8 cellular contexts compared by ENCODE assay signal in genomic region chr1:65068202-65069011, GRCh38.
DNase-seq lines count a peak whose midpoint lies in the region; ATAC-seq, FAIRE-seq and TF ChIP-seq lines count a peak whose summit lies in the region.

No MANE protein-coding gene starts in this region.

- H3K79me2 ChIP-seq in astrocyte (ENCODE audit: insufficient read depth, low read length): no peaks in the 10 kb centered on the region
- no peaks in the 10 kb centered on the region for H3K79me2 ChIP-seq in smooth muscle cell (ENCODE audit: low read depth)

- peak overlapping the region; percentile 87 to 97 (median 94) for H3K4me3 Mint-ChIP-seq in CD8-positive, alpha-beta memory T cell
- H3K4me3 Mint-ChIP-seq in astrocyte (ENCODE audit: unreplicated experiment): peak overlapping the region; percentile 83
- H3K4me3 Mint-ChIP-seq in immature natural killer cell: peak overlapping the region; percentile 92 to 99 (median 96)

- peaks cover 4% of the 10 kb centered on the region for H3F3A ChIP-seq in smooth muscle cell (ENCODE audit: low read depth)

- CTCF ChIA-PET in CD8-positive, alpha-beta memory T cell (lab: Charles Lee): no interaction called here

- H3K4me1 ChIP-seq in CD8-positive, alpha-beta memory T cell (ENCODE audit: insufficient read depth, low read length): peaks cover 38% of the 10 kb centered on the region
- H3K4me1 ChIP-seq in astrocyte (ENCODE audit: insufficient read depth, low read length) (no peaks in the 10 kb centered on the region), smooth muscle cell (ENCODE audit: low read depth) (no peaks in the 10 kb centered on the region)

- H3K36me3 Mint-ChIP-seq in CD8-positive, alpha-beta memory T cell: peaks cover 0 to 21% (median 0%) of the 10 kb centered on the region in 3 donors
- H3K36me3 Mint-ChIP-seq in astrocyte (ENCODE audit: low read depth, unreplicated experiment): no peaks in the 10 kb centered on the region
- peaks cover 0 to 4% (median 0%) of the 10 kb centered on the region in 3 donors for H3K36me3 Mint-ChIP-seq in immature natural killer cell

- peak; percentile 16 for ATAC-seq in GM19452 (IDR thresholded peaks at IDR 0.05; ENCODE audit: unreplicated experiment)
- ATAC-seq in HG03457 (IDR thresholded peaks at IDR 0.05; ENCODE audit: unreplicated experiment): no peak

- H3K9me3 Mint-ChIP-seq in CD8-positive, alpha-beta memory T cell: no peaks in the 10 kb centered on the region
- H3K9me3 Mint-ChIP-seq in astrocyte (ENCODE audit: unreplicated experiment) (no peaks in the 10 kb centered on the region), immature natural killer cell (no peaks in the 10 kb centered on the region)

- no peaks in the 10 kb centered on the region for H3K27me3 ChIP-seq in CD8-positive, alpha-beta memory T cell (ENCODE audit: insufficient read depth, low read length, poor library complexity, severe bottlenecking)
- H3K27me3 ChIP-seq in astrocyte (ENCODE audit: insufficient read depth, low read length) (peaks cover 4% of the 10 kb centered on the region), smooth muscle cell (ENCODE audit: low read depth) (peaks cover 24% of the 10 kb centered on the region)

- H3K4me2 ChIP-seq in astrocyte (ENCODE audit: low read length) (peak overlapping the region; percentile 94), smooth muscle cell (peak overlapping the region; percentile 88)

- H2AFZ ChIP-seq in astrocyte (ENCODE audit: low read depth, low read length) (peak overlapping the region; percentile 97), smooth muscle cell (ENCODE audit: low read depth) (peak overlapping the region; percentile 63)

- H3K36me3 ChIP-seq in CD8-positive, alpha-beta memory T cell (ENCODE audit: insufficient read depth, low read length): no peaks in the 10 kb centered on the region
- H3K36me3 ChIP-seq in astrocyte (ENCODE audit: insufficient read depth, low read length): no peaks in the 10 kb centered on the region
- no peaks in the 10 kb centered on the region for H3K36me3 ChIP-seq in smooth muscle cell (ENCODE audit: low read depth)

- peaks cover 39 to 62% (median 57%) of the 10 kb centered on the region in 3 donors for H3K4me1 Mint-ChIP-seq in CD8-positive, alpha-beta memory T cell
- H3K4me1 Mint-ChIP-seq in astrocyte (ENCODE audit: low read depth, unreplicated experiment): peaks cover 18% of the 10 kb centered on the region
- peaks cover 43 to 59% of the 10 kb centered on the region in 2 donors for H3K4me1 Mint-ChIP-seq in immature natural killer cell

- H3K4me3 ChIP-seq in CD8-positive, alpha-beta memory T cell (ENCODE audit: low read length): peak overlapping the region; percentile 97
- peak overlapping the region; percentile 83 for H3K4me3 ChIP-seq in astrocyte (ENCODE audit: insufficient read depth, low read depth, low read length)
- peak overlapping the region; percentile 72 for H3K4me3 ChIP-seq in smooth muscle cell

- WGBS in smooth muscle cell (ENCODE audit: low lambda C conversion rate): 13% methylated on average over 20 of the region's 20 CpGs

- peak overlapping the region; percentile 95 for H3K27ac ChIP-seq in CD8-positive, alpha-beta memory T cell (ENCODE audit: low read depth, low read length)
- H3K27ac ChIP-seq in astrocyte (ENCODE audit: low read depth, low read length) (no peak overlapping the region), smooth muscle cell (ENCODE audit: low read depth) (no peak overlapping the region)

- DNase-seq in CD8-positive, alpha-beta memory T cell: peak in 2 of 5 donors; percentile 41 to 57
- peak; percentile 15 for DNase-seq in NCI-H774 (lab: John Stamatoyannopoulos, UW)
- DNase-seq in astrocyte (ENCODE audit: low read depth): no peak
- peak; percentile 54 to 56 (median 55) for DNase-seq in immature natural killer cell
- no peak for DNase-seq in smooth muscle cell (lab: John Stamatoyannopoulos, UW; ENCODE audit: unreplicated experiment)
- no peak for DNase-seq in OCI-M2 (lab: John Stamatoyannopoulos, UW; ENCODE audit: unreplicated experiment)

- FAIRE-seq in astrocyte (lab: Jason Lieb, UNC): no peak

- H3K9ac ChIP-seq in astrocyte (ENCODE audit: low read length): peak overlapping the region; percentile 88
- peak overlapping the region; percentile 57 for H3K9ac ChIP-seq in smooth muscle cell (ENCODE audit: low read depth)

- H4K20me1 ChIP-seq in astrocyte (ENCODE audit: insufficient read depth, low read length) (no peaks in the 10 kb centered on the region), smooth muscle cell (ENCODE audit: low read depth) (no peaks in the 10 kb centered on the region)

- H3K27me3 Mint-ChIP-seq in CD8-positive, alpha-beta memory T cell: peaks cover 0 to 3% of the 10 kb centered on the region in 2 donors
- peaks cover 4% of the 10 kb centered on the region for H3K27me3 Mint-ChIP-seq in astrocyte (ENCODE audit: low read depth, unreplicated experiment)
- H3K27me3 Mint-ChIP-seq in immature natural killer cell (ENCODE audit: low read depth in 3 of 3): peaks cover 11 to 26% (median 14%) of the 10 kb centered on the region in 3 donors

- no peaks in the 10 kb centered on the region for H3K9me3 ChIP-seq in CD8-positive, alpha-beta memory T cell (ENCODE audit: low read length)
- H3K9me3 ChIP-seq in astrocyte (ENCODE audit: insufficient read depth, low read depth, low read length): no peaks in the 10 kb centered on the region
- no peaks in the 10 kb centered on the region for H3K9me3 ChIP-seq in smooth muscle cell (replicated peaks; ENCODE audit: low read depth)

- TF ChIP-seq CTCF in astrocyte (IDR thresholded peaks at IDR 0.05; ENCODE audit: insufficient read depth, low read depth, low read length) (no peak), smooth muscle cell (IDR thresholded peaks at IDR 0.05; ENCODE audit: borderline replicate concordance, insufficient read depth, poor library complexity, severe bottlenecking) (no peak)

- H3K27ac Mint-ChIP-seq in CD8-positive, alpha-beta memory T cell: peak overlapping the region; percentile 94 to 99 (median 97)
- H3K27ac Mint-ChIP-seq in astrocyte (ENCODE audit: unreplicated experiment) (peak overlapping the region; percentile 75), immature natural killer cell (peak overlapping the region; percentile 96 to 99 (median 98))

- POLR2A ChIA-PET in CD8-positive, alpha-beta memory T cell (lab: Charles Lee): interaction anchor here (0.7 to 1.1 kb wide), 4 partner anchors 102 to 430 kb away, joined by 3 to 15 read pairs (median 5); partner anchors contain the start of gene JAK1

Comparison
In these comparisons a context has a peak if more than half of its experiments do, and no peak if none do; other contexts are left out.
1. DNase-seq: peak in NCI-H774 (single experiment) and immature natural killer cell (3 of 3); none in astrocyte (single experiment), smooth muscle cell (single experiment) and OCI-M2 (single experiment).
2. Peak in every context shown above with its lines, with median percentiles within 50 percentile points of each other: H3K4me3 ChIP-seq, H3K27ac Mint-ChIP-seq and H3K4me3 Mint-ChIP-seq.